6 cellular contexts compared by ENCODE assay signal in the genomic region with DNA sequence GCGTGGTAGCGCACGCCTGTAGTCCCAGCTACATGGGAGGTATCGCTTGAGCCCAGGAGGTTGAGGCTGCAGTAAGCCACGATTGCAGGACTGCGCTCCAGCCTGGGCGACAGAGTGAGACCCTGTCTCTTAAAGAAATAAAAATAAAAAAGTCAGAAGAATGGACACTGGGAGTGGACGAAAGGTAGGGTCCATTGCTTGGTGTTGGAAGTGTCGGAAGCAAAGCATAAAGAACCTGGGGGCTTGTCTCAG. TPM values are rescaled to one million over a fixed set of nuclear protein-coding genes. Genes with fewer than 3 reads are reported as not detected.
DNase-seq lines count a peak whose midpoint lies in the region; ATAC-seq, FAIRE-seq and TF ChIP-seq lines count a peak whose summit lies in the region.

No MANE protein-coding gene starts in this region.

- H3K27me3 ChIP-seq in gastroesophageal sphincter (no peaks in the 10 kb centered on the region), tibial artery (no peaks in the 10 kb centered on the region)

- no peak for FAIRE-seq in RCC 7860 (lab: Jason Lieb, UNC)

- H3K4me3 Mint-ChIP-seq in activated CD8-positive, alpha-beta memory T cell treated with anti-CD3 and anti-CD28 coated beads, Interleukin-2, amount 10 ng/mL, durations not matched to agents 7 days and 5 days: peak overlapping the region; percentile 83

- CTCF ChIA-PET in activated CD8-positive, alpha-beta memory T cell treated with anti-CD3 and anti-CD28 coated beads, Interleukin-2, amount 10 ng/mL, durations not matched to agents 7 days and 5 days (lab: Charles Lee): no interaction called here

- TF ChIP-seq EP300 in gastroesophageal sphincter (IDR thresholded peaks at IDR 0.05): no peak

- no peak for ATAC-seq in activated CD8-positive, alpha-beta memory T cell treated with anti-CD3 and anti-CD28 coated beads, Interleukin-2, amount 10 ng/mL, durations not matched to agents 7 days and 5 days
- no peak for ATAC-seq in gastroesophageal sphincter

- H3K9me3 Mint-ChIP-seq in activated CD8-positive, alpha-beta memory T cell treated with anti-CD3 and anti-CD28 coated beads, Interleukin-2, amount 10 ng/mL, durations not matched to agents 7 days and 5 days (ENCODE audit: low read depth): no peaks in the 10 kb centered on the region

- no peak for DNase-seq in activated CD8-positive, alpha-beta memory T cell treated with anti-CD3 and anti-CD28 coated beads, Interleukin-2, amount 10 ng/mL, durations not matched to agents 7 days and 5 days
- no peak for DNase-seq in activated CD8-positive, alpha-beta memory T cell treated with anti-CD3 and anti-CD28 coated beads, Interleukin-2, amount 50 U/mL, for 48 hours
- DNase-seq in tibial artery (no peak), RCC 7860 (ENCODE audit: low spot score) (no peak), NCI-H2227 (lab: John Stamatoyannopoulos, UW; ENCODE audit: unreplicated experiment) (no peak)

- peaks cover 21% of the 10 kb centered on the region for H3K4me1 Mint-ChIP-seq in activated CD8-positive, alpha-beta memory T cell treated with anti-CD3 and anti-CD28 coated beads, Interleukin-2, amount 10 ng/mL, durations not matched to agents 7 days and 5 days

- H3K27ac ChIP-seq in gastroesophageal sphincter (no peak overlapping the region), tibial artery (peak overlapping the region in 1 of 2 donors; percentile 6)

- H3K27me3 Mint-ChIP-seq in activated CD8-positive, alpha-beta memory T cell treated with anti-CD3 and anti-CD28 coated beads, Interleukin-2, amount 10 ng/mL, durations not matched to agents 7 days and 5 days: no peaks in the 10 kb centered on the region

- 10 to 18% methylated on average over 7 to 9 of the region's 9 CpGs for WGBS in gastroesophageal sphincter (ENCODE audit: low coverage in 1 of 2), 2 donors

- peak overlapping the region; percentile 56 for H3K27ac Mint-ChIP-seq in activated CD8-positive, alpha-beta memory T cell treated with anti-CD3 and anti-CD28 coated beads, Interleukin-2, amount 10 ng/mL, durations not matched to agents 7 days and 5 days

- no peaks in the 10 kb centered on the region for H3K9me3 ChIP-seq in gastroesophageal sphincter
- no peaks in the 10 kb centered on the region for H3K9me3 ChIP-seq in tibial artery

- intact Hi-C loops in tibial artery (cut with DNase I; ENCODE audit: low total_unique reads): no loop called here

- H3K36me3 ChIP-seq in gastroesophageal sphincter (peaks cover 0 to 24% of the 10 kb centered on the region in 2 donors), tibial artery (peaks cover 2 to 26% (median 8%) of the 10 kb centered on the region in 3 donors)

- H3K36me3 Mint-ChIP-seq in activated CD8-positive, alpha-beta memory T cell treated with anti-CD3 and anti-CD28 coated beads, Interleukin-2, amount 10 ng/mL, durations not matched to agents 7 days and 5 days: peaks cover 5% of the 10 kb centered on the region

- TF ChIP-seq CTCF in gastroesophageal sphincter (IDR thresholded peaks at IDR 0.05) (no peak), tibial artery (IDR thresholded peaks at IDR 0.05) (no peak)

- H3K4me3 ChIP-seq in gastroesophageal sphincter: peak overlapping the region; percentile 54 to 94
- H3K4me3 ChIP-seq in tibial artery: peak overlapping the region; percentile 92 to 93

- H3K4me1 ChIP-seq in gastroesophageal sphincter: peaks cover 0 to 21% (median 5%) of the 10 kb centered on the region in 3 donors
- H3K4me1 ChIP-seq in tibial artery: peaks cover 0 to 19% (median 15%) of the 10 kb centered on the region in 4 donors

- TF ChIP-seq POLR2A in gastroesophageal sphincter (IDR thresholded peaks at IDR 0.05): no peak

RNA-seq across cellular contexts. Expression of a gene that starts 0.4 kb away (rescaled TPM):
- 100 to 1,000 TPM in 1 of 2 experiments, 10 to 100 TPM in 1; 40.0 to 101 TPM for total RNA-seq in activated CD8-positive, alpha-beta memory T cell treated with anti-CD3 and anti-CD28 coated beads, Interleukin-2, amount 10 ng/mL, durations not matched to agents 7 days and 5 days
- total RNA-seq in gastroesophageal sphincter: 10 to 100 TPM in 1 of 4 donors, 1 to 10 TPM in 3; 3.1 to 22.6 (median 5.5) TPM

RNA-seq across cellular contexts. Expression of a gene that starts 17.0 kb away (rescaled TPM):
- 10 to 100 TPM; 46.5 to 57.8 TPM for total RNA-seq in activated CD8-positive, alpha-beta memory T cell treated with anti-CD3 and anti-CD28 coated beads, Interleukin-2, amount 10 ng/mL, durations not matched to agents 7 days and 5 days
- total RNA-seq in gastroesophageal sphincter: 10 to 100 TPM; 10.1 to 17.1 (median 13.4) TPM

RNA-seq across cellular contexts. Expression of a gene that starts 18.1 kb away (rescaled TPM):
- not detected for total RNA-seq in activated CD8-positive, alpha-beta memory T cell treated with anti-CD3 and anti-CD28 coated beads, Interleukin-2, amount 10 ng/mL, durations not matched to agents 7 days and 5 days
- 100 to 1,000 TPM in 2 of 4 donors, 10 to 100 TPM in 2; 44.9 to 119 (median 96.6) TPM for total RNA-seq in gastroesophageal sphincter

RNA-seq across cellular contexts. Expression of a gene that starts 26.6 kb away (rescaled TPM):
- total RNA-seq in activated CD8-positive, alpha-beta memory T cell treated with anti-CD3 and anti-CD28 coated beads, Interleukin-2, amount 10 ng/mL, durations not matched to agents 7 days and 5 days: 1 to 10 TPM; 8.9 to 9.2 TPM
- total RNA-seq in gastroesophageal sphincter: 10 to 100 TPM; 14.4 to 29.4 (median 18.7) TPM

RNA-seq across cellular contexts. Expression of a gene that starts 29.5 kb away (rescaled TPM):
- total RNA-seq in activated CD8-positive, alpha-beta memory T cell treated with anti-CD3 and anti-CD28 coated beads, Interleukin-2, amount 10 ng/mL, durations not matched to agents 7 days and 5 days: 10 to 100 TPM; 39.1 to 49.0 TPM
- total RNA-seq in gastroesophageal sphincter: 10 to 100 TPM; 20.4 to 35.7 (median 29.5) TPM

Comparison
In these comparisons a context has a peak if more than half of its experiments do, and no peak if none do; other contexts are left out.
1. RNA of a gene that starts 18.1 kb away (total RNA-seq): 44.9 to 119 TPM in gastroesophageal sphincter; not detected in activated CD8-positive, alpha-beta memory T cell treated with anti-CD3 and anti-CD28 coated beads, Interleukin-2, amount 10 ng/mL, durations not matched to agents 7 days and 5 days; every median in the first group is over 10 times any median in the second.